ENCODE assay signal across 14 cellular contexts in genomic region chr10:124668517-124669051, GRCh38.
DNase-seq lines count a peak whose midpoint lies in the region; ATAC-seq and TF ChIP-seq lines count a peak whose summit lies in the region.
"Had no signal": no experiment of that assay in that cellular context is flagged by ENCODE, and none has a peak within 500 bp of the region (broad histone marks: within the 10 kb centered on the region; RNA-seq: fewer than 3 reads in every experiment).

No MANE protein-coding gene starts in this region.

- H3K36me3 Mint-ChIP-seq in CD4-positive, CD25-positive, alpha-beta regulatory T cell = peaks cover 21% of the 10 kb centered on the region
- peaks cover 19% of the 10 kb centered on the region for H3K36me3 Mint-ChIP-seq in activated T-helper 17 cell treated with anti-CD3 and anti-CD28 coated beads, Interleukin-2, amount 50 U/mL, for 72 hours (ENCODE audit: low read depth)
- no peaks in the 10 kb centered on the region for H3K36me3 Mint-ChIP-seq in HFFc6 (ENCODE audit: low read depth)

- H3K4me3 Mint-ChIP-seq in CD4-positive, CD25-positive, alpha-beta regulatory T cell = peak overlapping the region in 2 of 4 donors; percentile 36 to 42
- no peak overlapping the region for H3K4me3 Mint-ChIP-seq in activated T-helper 17 cell treated with anti-CD3 and anti-CD28 coated beads, Interleukin-2, amount 50 U/mL, for 72 hours
- H3K4me3 Mint-ChIP-seq in HFFc6 = no peak overlapping the region

- H3K36me3 ChIP-seq in CD4-positive, CD25-positive, alpha-beta regulatory T cell (ENCODE audit: control insufficient read depth, insufficient read depth, low read length) = peaks cover 61% of the 10 kb centered on the region
- peaks cover 6% of the 10 kb centered on the region for H3K36me3 ChIP-seq in left ventricle myocardium inferior
- H3K36me3 ChIP-seq in spleen = peaks cover 0 to 97% (median 10%) of the 10 kb centered on the region in 6 donors
- H3K36me3 ChIP-seq in Peyer's patch = peaks cover 0 to 6% (median 0%) of the 10 kb centered on the region in 3 donors

- H3K9me3 Mint-ChIP-seq in CD4-positive, CD25-positive, alpha-beta regulatory T cell = no peaks in the 10 kb centered on the region
- no peaks in the 10 kb centered on the region for H3K9me3 Mint-ChIP-seq in activated T-helper 17 cell treated with anti-CD3 and anti-CD28 coated beads, Interleukin-2, amount 50 U/mL, for 72 hours
- H3K9me3 Mint-ChIP-seq in HFFc6 = no peaks in the 10 kb centered on the region

- no peak for TF ChIP-seq POLR2A in spleen (IDR thresholded peaks at IDR 0.05)
- TF ChIP-seq POLR2A in Peyer's patch (IDR thresholded peaks at IDR 0.05) = no peak

- DNase-seq in CD4-positive, CD25-positive, alpha-beta regulatory T cell = no peak
- DNase-seq in left ventricle myocardium inferior (no peak), spleen (no peak), HFFc6 (no peak), DMS 273 (lab: John Stamatoyannopoulos, UW; ENCODE audit: unreplicated experiment) (no peak), Peyer's patch (no peak), NCI-H526 treated with DMSO at 0.1 percent for 48 hours (lab: John Stamatoyannopoulos, UW) (no peak)
- DNase-seq: activated CD4-positive, alpha-beta T cell treated with anti-CD3 and anti-CD28 coated beads, Interleukin-2, amount 50 U/mL, for 48 hours; activated gamma-delta T cell treated with Interleukin-2 at 50 U/mL for 16 hours; NCI-H510A had no signal

- H3K27ac ChIP-seq in CD4-positive, CD25-positive, alpha-beta regulatory T cell (ENCODE audit: insufficient read depth, low read length, poor library complexity, severe bottlenecking) = peak overlapping the region; percentile 24
- H3K27ac ChIP-seq in left ventricle myocardium inferior (replicated peaks) (peak overlapping the region; percentile 85), spleen (peak overlapping the region in 7 of 8 donors; percentile 19 to 89 (median 59)), Peyer's patch (peak overlapping the region in 1 of 4 donors; percentile 18)
- H3K27ac ChIP-seq: epithelial cell of prostate had no signal

- peaks cover 14 to 85% (median 51%) of the 10 kb centered on the region in 4 donors for H3K4me1 Mint-ChIP-seq in CD4-positive, CD25-positive, alpha-beta regulatory T cell
- H3K4me1 Mint-ChIP-seq in activated T-helper 17 cell treated with anti-CD3 and anti-CD28 coated beads, Interleukin-2, amount 50 U/mL, for 72 hours = peaks cover 42% of the 10 kb centered on the region
- no peaks in the 10 kb centered on the region for H3K4me1 Mint-ChIP-seq in HFFc6 (ENCODE audit: low read depth)

- no peaks in the 10 kb centered on the region for H3K27me3 ChIP-seq in CD4-positive, CD25-positive, alpha-beta regulatory T cell (ENCODE audit: control insufficient read depth, insufficient read depth, low read length)
- H3K27me3 ChIP-seq in left ventricle myocardium inferior (ENCODE audit: low read depth) = no peaks in the 10 kb centered on the region
- no peaks in the 10 kb centered on the region for H3K27me3 ChIP-seq in spleen (replicated peaks in 1 of 7)
- no peaks in the 10 kb centered on the region for H3K27me3 ChIP-seq in Peyer's patch

- ATAC-seq in CD4-positive, CD25-positive, alpha-beta regulatory T cell (ENCODE audit: low read depth in 2 of 2) = no peak
- ATAC-seq in activated T-helper 17 cell treated with anti-CD3 and anti-CD28 coated beads, Interleukin-2, amount 50 U/mL, for 72 hours (replicated peaks) = no peak
- ATAC-seq: HepG2, left lobe of liver had no signal

- no peaks in the 10 kb centered on the region for H3K9me3 ChIP-seq in CD4-positive, CD25-positive, alpha-beta regulatory T cell (ENCODE audit: control insufficient read depth in 2 of 2, low read length in 2 of 2)
- H3K9me3 ChIP-seq in left ventricle myocardium inferior (replicated peaks) (no peaks in the 10 kb centered on the region), spleen (no peaks in the 10 kb centered on the region), Peyer's patch (no peaks in the 10 kb centered on the region)

- peaks cover 71% of the 10 kb centered on the region for H3K4me1 ChIP-seq in CD4-positive, CD25-positive, alpha-beta regulatory T cell (ENCODE audit: control insufficient read depth, insufficient read depth, low read length, poor library complexity, severe bottlenecking)
- H3K4me1 ChIP-seq in left ventricle myocardium inferior (peaks cover 98% of the 10 kb centered on the region), spleen (peaks cover 45 to 100% (median 81%) of the 10 kb centered on the region in 6 donors), Peyer's patch (peaks cover 3 to 54% (median 5%) of the 10 kb centered on the region in 4 donors)

- peak overlapping the region in 1 of 3 donors; percentile 88 for H3K27ac Mint-ChIP-seq in CD4-positive, CD25-positive, alpha-beta regulatory T cell
- H3K27ac Mint-ChIP-seq in activated T-helper 17 cell treated with anti-CD3 and anti-CD28 coated beads, Interleukin-2, amount 50 U/mL, for 72 hours = peak overlapping the region; percentile 50
- H3K27ac Mint-ChIP-seq in HFFc6 = no peak overlapping the region

- 58 to 88% (median 72%) methylated on average over 9 to 11 of the region's 11 CpGs for whole genome bisulfite sequencing in spleen, 5 donors

- intact Hi-C loops in left ventricle myocardium inferior (cut with micrococcal nuclease) = no loop called here
- intact Hi-C loops in spleen (cut with DNase I; ENCODE audit: low total_unique reads) = loop anchor here (10.0 kb wide), 1 partner anchor 46 kb away; no protein-coding TSS in a partner anchor

- TF ChIP-seq CTCF in left ventricle myocardium inferior (IDR thresholded peaks at IDR 0.05; ENCODE audit: borderline replicate concordance) (no peak), spleen (IDR thresholded peaks at IDR 0.05 in 8 of 11, conservative IDR thresholded peaks at IDR 0.05 in 3 of 11) (no peak), HFFc6 (IDR thresholded peaks at IDR 0.05) (no peak), Peyer's patch (IDR thresholded peaks at IDR 0.05) (no peak)

- H3K4me3 ChIP-seq in CD4-positive, CD25-positive, alpha-beta regulatory T cell (ENCODE audit: low read depth, low read length) = no peak overlapping the region
- H3K4me3 ChIP-seq in left ventricle myocardium inferior (no peak overlapping the region), spleen (no peak overlapping the region), Peyer's patch (no peak overlapping the region)

- H3K27me3 Mint-ChIP-seq in CD4-positive, CD25-positive, alpha-beta regulatory T cell = no peaks in the 10 kb centered on the region
- H3K27me3 Mint-ChIP-seq in activated T-helper 17 cell treated with anti-CD3 and anti-CD28 coated beads, Interleukin-2, amount 50 U/mL, for 72 hours = no peaks in the 10 kb centered on the region
- no peaks in the 10 kb centered on the region; the same call in 1 of the 2 replicates for H3K27me3 Mint-ChIP-seq in HFFc6 (ENCODE audit: insufficient read depth)
